Comparison of ENCODE assay signal across 1 cellular context in genomic region chr14:75084513-75084912, GRCh38.
TF ChIP-seq lines count a peak whose summit lies in the region.

No MANE protein-coding gene starts in this region.

TF ChIP-seq in GM23338, 12 proteins besides CTCF, POLR2A, EP300 and RAD21 (continued from another document):
- TF ChIP-seq ZNF462 (CRISPR knock-in tag; IDR thresholded peaks at IDR 0.05) (no peak), EZH2phosphoT487 (IDR thresholded peaks at IDR 0.05; ENCODE audit: unreplicated experiment) (no peak), NANOG (IDR thresholded peaks at IDR 0.05; ENCODE audit: borderline replicate concordance) (no peak), ETS1 (IDR thresholded peaks at IDR 0.05) (no peak), EZH2 (IDR thresholded peaks at IDR 0.05; ENCODE audit: low read depth, unreplicated experiment) (no peak)
